Comparison of ENCODE assay signal across 17 cellular contexts in genomic region chr11:122093731-122094130, GRCh38. TPM values are rescaled to one million over a fixed set of nuclear protein-coding genes. Genes with fewer than 3 reads are reported as not detected.
DNase-seq lines count a peak whose midpoint lies in the region; ATAC-seq and TF ChIP-seq lines count a peak whose summit lies in the region.
"Had no signal": no experiment of that assay in that cellular context is flagged by ENCODE, and none has a peak within 500 bp of the region (broad histone marks: within the 10 kb centered on the region; RNA-seq: fewer than 3 reads in every experiment).

No MANE protein-coding gene starts in this region.

- H3K9ac ChIP-seq in mammary epithelial cell (ENCODE audit: insufficient read depth, low read length), result no peak overlapping the region

- no peak overlapping the region for H2AFZ ChIP-seq in mammary epithelial cell (ENCODE audit: low read depth, low read length)

- CTCF ChIA-PET in mammary epithelial cell (lab: Charles Lee; ENCODE audit: low non-redundant PET), result no interaction called here

- H3K79me2 ChIP-seq in mammary epithelial cell (ENCODE audit: insufficient read depth, low read length), result peaks cover 84% of the 10 kb centered on the region

- H3K27ac ChIP-seq in mammary epithelial cell (ENCODE audit: insufficient read depth, low read depth, low read length), result no peak overlapping the region
- no peak overlapping the region for H3K27ac ChIP-seq in foreskin keratinocyte
- H3K27ac ChIP-seq in tibial artery, result peak overlapping the region; percentile 46 to 91
- no peak overlapping the region for H3K27ac ChIP-seq in right lobe of liver
- H3K27ac ChIP-seq: spleen, suprapubic skin had no signal

- dilution Hi-C loops in mammary epithelial cell (cut with HindIII; ENCODE audit: low sequenced_read_pairs), result loop anchor here (5.0 kb wide), 1 partner anchor 99 kb away; no protein-coding TSS in a partner anchor

- H4K20me1 ChIP-seq in mammary epithelial cell (ENCODE audit: insufficient read depth, low read length), result no peaks in the 10 kb centered on the region

- no peak overlapping the region for H3K4me2 ChIP-seq in mammary epithelial cell (ENCODE audit: insufficient read depth, low read depth, low read length)

- H3K9me3 ChIP-seq in mammary epithelial cell (replicated peaks; ENCODE audit: insufficient read depth, low read length), result no peaks in the 10 kb centered on the region
- H3K9me3 ChIP-seq in tibial artery, result no peaks in the 10 kb centered on the region
- no peaks in the 10 kb centered on the region for H3K9me3 ChIP-seq in right lobe of liver
- H3K9me3 ChIP-seq: spleen, suprapubic skin had no signal

- in situ Hi-C loops in mammary epithelial cell (cut with MboI; ENCODE audit: low sequenced_read_pairs in 2 of 2), result loop anchor here (10.0 kb wide), 2 partner anchors 101 to 439 kb away; no protein-coding TSS in a partner anchor

- H3K4me3 ChIP-seq in mammary epithelial cell (replicated peaks in 1 of 3; ENCODE audit: insufficient read depth in 1 of 3, low read depth in 2 of 3, low read length in 3 of 3), result no peak overlapping the region
- H3K4me3 ChIP-seq in tibial artery, result no peak overlapping the region
- H3K4me3 ChIP-seq in right lobe of liver, result no peak overlapping the region
- H3K4me3 ChIP-seq: spleen, suprapubic skin had no signal

- BruUV-seq in mammary epithelial cell (replicated peaks; lab: Mats Ljungman, UMichigan), result no TSS peak

- ATAC-seq in foreskin keratinocyte (peak; percentile 76), HG03159 (IDR thresholded peaks at IDR 0.05; ENCODE audit: unreplicated experiment) (no peak), GM21390 (IDR thresholded peaks at IDR 0.05; ENCODE audit: unreplicated experiment) (no peak), right lobe of liver (no peak)
- ATAC-seq: activated naive CD4-positive, alpha-beta T cell treated with anti-CD3 and anti-CD28 coated beads, Interleukin-2, amount 50 U/mL, for 72 hours had no signal

- H3K4me1 ChIP-seq in mammary epithelial cell (ENCODE audit: insufficient read depth, low read length) (peaks cover 20% of the 10 kb centered on the region), foreskin keratinocyte (peaks cover 20% of the 10 kb centered on the region), tibial artery (peaks cover 0 to 42% (median 10%) of the 10 kb centered on the region in 4 donors), right lobe of liver (no peaks in the 10 kb centered on the region)
- H3K4me1 ChIP-seq: spleen, suprapubic skin had no signal

- H3K36me3 ChIP-seq in mammary epithelial cell (ENCODE audit: insufficient read depth, low read length) (peaks cover 30% of the 10 kb centered on the region), tibial artery (peaks cover 0 to 23% (median 7%) of the 10 kb centered on the region in 3 donors), right lobe of liver (no peaks in the 10 kb centered on the region)
- H3K36me3 ChIP-seq: spleen, suprapubic skin had no signal

- H3K27me3 ChIP-seq in mammary epithelial cell (ENCODE audit: insufficient read depth, low read length), result no peaks in the 10 kb centered on the region
- no peaks in the 10 kb centered on the region for H3K27me3 ChIP-seq in foreskin keratinocyte
- no peaks in the 10 kb centered on the region for H3K27me3 ChIP-seq in tibial artery
- no peaks in the 10 kb centered on the region for H3K27me3 ChIP-seq in right lobe of liver

- no peak for TF ChIP-seq POLR2A in right lobe of liver (IDR thresholded peaks at IDR 0.05)

- DNase-seq in M059J (ENCODE audit: low read depth) (peak; percentile 73), mammary epithelial cell (peak; percentile 57), foreskin keratinocyte (peak in 1 of 2 donors; percentile 52), tibial artery (no peak), NCI-H2107 treated with DMSO at 0.1 percent for 48 hours (lab: John Stamatoyannopoulos, UW; ENCODE audit: unreplicated experiment) (no peak), right lobe of liver (no peak)
- DNase-seq: activated CD4-positive, alpha-beta T cell treated with anti-CD3 and anti-CD28 coated beads for 1 hour; activated T-cell treated with anti-CD3 and anti-CD28 coated beads for 4 hours; C1 segment of cervical spinal cord; DND-41; NCI-H2029 treated with DMSO at 0.1 percent for 48 hours; NCI-H748 treated with DMSO at 0.1 percent for 48 hours; spleen had no signal

- TF ChIP-seq CTCF in mammary epithelial cell (conservative IDR thresholded peaks at IDR 0.05 in 1 of 2, IDR thresholded peaks at IDR 0.05 in 1 of 2; ENCODE audit: extremely low read depth in 1 of 2, insufficient read depth in 1 of 2, low read depth in 1 of 2, low read length in 2 of 2) (no peak), foreskin keratinocyte (conservative IDR thresholded peaks at IDR 0.05) (no peak), tibial artery (IDR thresholded peaks at IDR 0.05) (no peak), right lobe of liver (IDR thresholded peaks at IDR 0.05) (no peak)

- WGBS in mammary epithelial cell (ENCODE audit: low coverage, missing lambda C conversion rate), result 97% methylated on average over 4 of the region's 4 CpGs
- 92% methylated on average over 4 of the region's 4 CpGs for WGBS in right lobe of liver (ENCODE audit: insufficient coverage, low coverage, low lambda C conversion rate, missing lambda C conversion rate)

- intact Hi-C loops in mammary epithelial cell (cut with micrococcal nuclease), result no loop called here
- intact Hi-C loops in tibial artery (cut with DNase I; ENCODE audit: low total_unique reads), result loop anchor here (10.0 kb wide), 1 partner anchor 49 kb away; no protein-coding TSS in a partner anchor
- intact Hi-C loops in right lobe of liver (cut with DNase I), result no loop called here

RNA-seq across cellular contexts. Expression of gene BLID, which starts 22.3 kb away (rescaled TPM):
- 0.39 and 0.74 TPM in 2 replicates for total RNA-seq in M059J (2014; rRNA removed; shearing (Covaris generic))
- 1 to 10 TPM; 5.2 to 5.6 TPM for total RNA-seq in mammary epithelial cell
- not detected for polyA plus RNA-seq in mammary epithelial cell
- not detected for polyA minus RNA-seq in mammary epithelial cell
- total RNA-seq in foreskin keratinocyte, result 0.78 TPM in 2 replicates
- polyA plus RNA-seq in foreskin keratinocyte, result not detected in 2 replicates
- total RNA-seq in right lobe of liver, result under 1 TPM in 3 of 6 experiments, not detected in 3; 0.24 to 0.93 (median 0.42) TPM
- total RNA-seq: activated naive CD4-positive, alpha-beta T cell treated with anti-CD3 and anti-CD28 coated beads, Interleukin-2, amount 50 U/mL, for 72 hours; suprapubic skin had no signal
- polyA plus RNA-seq: spleen had no signal

Comparison
In these comparisons a context has a peak if more than half of its experiments do, and no peak if none do; other contexts are left out.
1. DNase-seq: peak in M059J (single experiment) and mammary epithelial cell (single experiment); none in tibial artery (0 of 2), NCI-H2107 treated with DMSO at 0.1 percent for 48 hours (single experiment) and right lobe of liver (0 of 3).
2. H3K27ac ChIP-seq: peak in tibial artery (2 of 2); none in mammary epithelial cell (single experiment), foreskin keratinocyte (single experiment) and right lobe of liver (0 of 3).